Comparison of ENCODE assay signal across 8 cellular contexts in the genomic region with DNA sequence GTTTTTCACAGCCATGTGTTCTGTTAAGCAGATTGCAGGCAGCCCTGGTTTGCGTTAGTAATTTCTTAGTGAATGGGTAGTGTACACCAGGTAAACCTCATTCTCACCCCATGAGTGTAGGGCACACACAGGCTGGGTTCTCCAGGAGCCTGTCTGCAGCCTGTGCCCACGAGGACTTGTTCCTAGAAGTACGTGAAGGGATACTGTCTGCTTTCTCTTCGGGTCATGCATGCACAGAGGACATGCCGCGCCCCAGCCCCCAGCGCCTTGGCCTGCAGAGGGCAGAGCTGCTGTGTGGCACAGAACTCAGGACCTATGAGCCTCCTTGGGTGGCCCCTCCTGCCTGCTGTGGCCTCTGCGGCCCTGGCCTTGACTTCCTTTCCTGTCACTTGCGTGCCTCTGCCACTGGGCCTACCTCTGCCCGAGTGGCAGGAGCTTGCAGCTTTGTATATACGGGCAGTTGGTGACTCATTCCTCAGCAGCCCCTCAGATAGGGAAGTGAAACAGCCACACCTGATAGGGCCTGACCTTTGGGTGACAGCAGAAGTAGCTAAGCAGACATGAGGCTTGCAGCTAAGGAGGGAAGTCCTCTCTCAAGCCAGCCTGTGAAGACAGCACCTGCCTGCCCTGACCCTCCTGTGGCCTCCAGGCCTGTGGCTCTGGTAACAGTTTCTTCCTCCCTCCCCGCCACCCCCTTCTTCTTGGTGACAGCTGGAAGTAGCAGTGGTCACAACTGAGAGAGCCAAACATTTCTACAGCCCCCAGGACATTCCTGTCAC. TPM values are rescaled to one million over a fixed set of nuclear protein-coding genes. Genes with fewer than 3 reads are reported as not detected.
DNase-seq lines count a peak whose midpoint lies in the region; ATAC-seq and TF ChIP-seq lines count a peak whose summit lies in the region.

No MANE protein-coding gene starts in this region.

- H3K9ac ChIP-seq in parathyroid adenoma, result no peak overlapping the region

- H3K4me1 ChIP-seq in OCI-LY7 (ENCODE audit: insufficient read depth, low read length, poor library complexity, severe bottlenecking), result peaks cover 63% of the 10 kb centered on the region
- H3K4me1 ChIP-seq in gastroesophageal sphincter, result peaks cover 0 to 58% (median 30%) of the 10 kb centered on the region in 3 donors
- H3K4me1 ChIP-seq in parathyroid adenoma, result peaks cover 41% of the 10 kb centered on the region
- peaks cover 0 to 19% of the 10 kb centered on the region in 2 donors for H3K4me1 ChIP-seq in uterus

- WGBS in gastroesophageal sphincter (ENCODE audit: low coverage in 1 of 2), 2 donors, result 75 to 80% methylated on average over 2 to 3 of the region's 12 CpGs

- H3K27me3 ChIP-seq in gastroesophageal sphincter (no peaks in the 10 kb centered on the region), parathyroid adenoma (ENCODE audit: control insufficient read depth, insufficient read depth, low read length) (no peaks in the 10 kb centered on the region), uterus (no peaks in the 10 kb centered on the region)

- H3K27ac Mint-ChIP-seq in activated T-helper 17 cell treated with anti-CD3 and anti-CD28 coated beads, Interleukin-2, amount 50 U/mL, for 72 hours, result no peak overlapping the region

- H3K9me3 Mint-ChIP-seq in activated T-helper 17 cell treated with anti-CD3 and anti-CD28 coated beads, Interleukin-2, amount 50 U/mL, for 72 hours, result no peaks in the 10 kb centered on the region

- ATAC-seq in HG02884 (IDR thresholded peaks at IDR 0.05; ENCODE audit: unreplicated experiment) (peak; percentile 63), gastroesophageal sphincter (peak; percentile 31)
- peak; percentile 91 for ATAC-seq in activated T-helper 17 cell treated with anti-CD3 and anti-CD28 coated beads, Interleukin-2, amount 50 U/mL, for 72 hours (replicated peaks)

- no peak overlapping the region for H2AFZ ChIP-seq in OCI-LY7 (ENCODE audit: low read length)
- H2AFZ ChIP-seq in parathyroid adenoma, result peak overlapping the region; percentile 73

- H3K27ac ChIP-seq in OCI-LY7 (ENCODE audit: low read depth, low read length, poor library complexity, severe bottlenecking) (peak overlapping the region; percentile 87), gastroesophageal sphincter (peak overlapping the region; percentile 14 to 84 (median 80)), parathyroid adenoma (peak overlapping the region; percentile 93), uterus (peak overlapping the region; percentile 61 to 82)

- no peaks in the 10 kb centered on the region for H3K9me3 ChIP-seq in OCI-LY7 (ENCODE audit: low read length)
- no peaks in the 10 kb centered on the region for H3K9me3 ChIP-seq in gastroesophageal sphincter
- no peaks in the 10 kb centered on the region for H3K9me3 ChIP-seq in parathyroid adenoma (ENCODE audit: control insufficient read depth, low read length)
- H3K9me3 ChIP-seq in uterus, result no peaks in the 10 kb centered on the region

- H3K27me3 Mint-ChIP-seq in activated T-helper 17 cell treated with anti-CD3 and anti-CD28 coated beads, Interleukin-2, amount 50 U/mL, for 72 hours, result no peaks in the 10 kb centered on the region

- H4K20me1 ChIP-seq in OCI-LY7 (ENCODE audit: insufficient read depth, low read length), result no peaks in the 10 kb centered on the region

- TF ChIP-seq POLR2A in gastroesophageal sphincter (IDR thresholded peaks at IDR 0.05) (no peak), uterus (IDR thresholded peaks at IDR 0.05) (no peak)

- CTCF ChIA-PET in OCI-LY7 (lab: Charles Lee; ENCODE audit: unreplicated experiment), result interaction anchor here (0.7 to 2.4 kb wide), 8 partner anchors 9 to 161 kb away, joined by 3 to 11 read pairs (median 4); a partner anchor contains a TSS

- H3K79me2 ChIP-seq in OCI-LY7 (ENCODE audit: insufficient read depth, low read depth, low read length), result peaks cover 5% of the 10 kb centered on the region; the same call in 1 of the 2 replicates
- H3K79me2 ChIP-seq in parathyroid adenoma, result no peaks in the 10 kb centered on the region

- POLR2A ChIA-PET in OCI-LY7 (lab: Charles Lee), result interaction anchor here (1.0 to 3.3 kb wide), 12 partner anchors 9 to 497 kb away, joined by 3 to 20 read pairs (median 6); a partner anchor contains a TSS

- H3K36me3 ChIP-seq in OCI-LY7 (ENCODE audit: insufficient read depth, low read length), result peaks cover 67% of the 10 kb centered on the region
- H3K36me3 ChIP-seq in gastroesophageal sphincter, result peaks cover 0 to 5% of the 10 kb centered on the region in 2 donors
- H3K36me3 ChIP-seq in parathyroid adenoma (ENCODE audit: control insufficient read depth, insufficient read depth, low read length), result no peaks in the 10 kb centered on the region
- H3K36me3 ChIP-seq in uterus, result no peaks in the 10 kb centered on the region

- H3K4me3 Mint-ChIP-seq in activated T-helper 17 cell treated with anti-CD3 and anti-CD28 coated beads, Interleukin-2, amount 50 U/mL, for 72 hours, result peak overlapping the region; percentile 23

- TF ChIP-seq CTCF in OCI-LY7 (conservative IDR thresholded peaks at IDR 0.05; ENCODE audit: low read length) (peak; percentile 73), gastroesophageal sphincter (IDR thresholded peaks at IDR 0.05) (peak in 3 of 4 experiments; percentile 24 to 49 (median 40)), parathyroid adenoma (IDR thresholded peaks at IDR 0.05) (peak; percentile 41), uterus (IDR thresholded peaks at IDR 0.05) (peak; percentile 5 to 44 (median 22))

- peaks cover 38% of the 10 kb centered on the region for H3K36me3 Mint-ChIP-seq in activated T-helper 17 cell treated with anti-CD3 and anti-CD28 coated beads, Interleukin-2, amount 50 U/mL, for 72 hours (ENCODE audit: low read depth)

- DNase-seq in NCI-H2196 (lab: John Stamatoyannopoulos, UW; ENCODE audit: unreplicated experiment) (peak; percentile 16), NCI-H2196 treated with DMSO at 0.1 percent for 48 hours (lab: John Stamatoyannopoulos, UW; ENCODE audit: unreplicated experiment) (no peak), OCI-LY7 (ENCODE audit: low spot score) (peak; percentile 98), uterus (peak; percentile 48 to 61)

- peak overlapping the region; percentile 78 for H3K4me2 ChIP-seq in OCI-LY7 (ENCODE audit: low read length)
- H3K4me2 ChIP-seq in parathyroid adenoma (ENCODE audit: low read length), result peak overlapping the region; percentile 23

- no TSS peak for BruUV-seq in OCI-LY7 (replicated peaks; lab: Mats Ljungman, UMichigan)

- peaks cover 18% of the 10 kb centered on the region for H3K4me1 Mint-ChIP-seq in activated T-helper 17 cell treated with anti-CD3 and anti-CD28 coated beads, Interleukin-2, amount 50 U/mL, for 72 hours

- H3K9me2 ChIP-seq in OCI-LY7 (ENCODE audit: insufficient read depth, low read length), result no peaks in the 10 kb centered on the region

- no peak for TF ChIP-seq EP300 in gastroesophageal sphincter (IDR thresholded peaks at IDR 0.05)

- intact Hi-C loops in OCI-LY7 (cut with micrococcal nuclease; ENCODE audit: unreplicated experiment) (loop anchor here (1.0 kb wide), 2 partner anchors 33 to 159 kb away; no protein-coding TSS in a partner anchor), uterus (cut with DNase I; ENCODE audit: low total_unique reads) (no loop called here)

- H3K4me3 ChIP-seq in OCI-LY7 (ENCODE audit: low read depth, low read length, poor library complexity, severe bottlenecking) (peak overlapping the region; percentile 43), gastroesophageal sphincter (peak overlapping the region in 1 of 2 donors; percentile 22), parathyroid adenoma (ENCODE audit: low read depth, low read length) (no peak overlapping the region), uterus (no peak overlapping the region)

RNA-seq across cellular contexts. Expression of a gene that starts 19.5 kb away (rescaled TPM):
- 32.0 and 44.3 TPM in 2 replicates for total RNA-seq in OCI-LY7 (2014; rRNA removed; shearing (Covaris generic))
- 40.3 and 48.3 TPM in 2 replicates for total RNA-seq in OCI-LY7 (2022)
- 10 to 100 TPM; 24.2 to 27.5 TPM for total RNA-seq in activated T-helper 17 cell treated with anti-CD3 and anti-CD28 coated beads, Interleukin-2, amount 50 U/mL, for 72 hours
- total RNA-seq in gastroesophageal sphincter, result 10 to 100 TPM in 3 of 4 donors, 1 to 10 TPM in 1; 7.8 to 14.2 (median 12.9) TPM
- total RNA-seq in uterus, result 10 to 100 TPM in 2 of 4 donors, 1 to 10 TPM in 2; 1.2 to 22.8 (median 6.9) TPM

RNA-seq across cellular contexts. Expression of a gene that starts 47.6 kb away (rescaled TPM):
- total RNA-seq in OCI-LY7 (2014; rRNA removed; shearing (Covaris generic)), result 18.6 and 29.4 TPM in 2 replicates
- total RNA-seq in OCI-LY7 (2022) (43.7 and 51.6 TPM in 2 replicates), gastroesophageal sphincter (10 to 100 TPM in 1 of 4 donors, 1 to 10 TPM in 3; 2.2 to 10.1 (median 5.6) TPM), uterus (1 to 10 TPM in 3 of 4 donors, under 1 TPM in 1; 0.29 to 6.6 (median 1.9) TPM)
- 1 to 10 TPM; 5.1 to 5.3 TPM for total RNA-seq in activated T-helper 17 cell treated with anti-CD3 and anti-CD28 coated beads, Interleukin-2, amount 50 U/mL, for 72 hours

Comparison
In these comparisons a context has a peak if more than half of its experiments do, and no peak if none do; other contexts are left out.
1. ATAC-seq: peak in every context shown above with its lines; median percentile 91 in activated T-helper 17 cell treated with anti-CD3 and anti-CD28 coated beads, Interleukin-2, amount 50 U/mL, for 72 hours; 63 in HG02884; 31 in gastroesophageal sphincter.
2. CTCF ChIP-seq: peak in every context shown above with its lines; median percentile 73 in OCI-LY7; 41 in parathyroid adenoma; 40 in gastroesophageal sphincter; 22 in uterus.